ENCODE assay signal across 1 cellular context in the genomic region with DNA sequence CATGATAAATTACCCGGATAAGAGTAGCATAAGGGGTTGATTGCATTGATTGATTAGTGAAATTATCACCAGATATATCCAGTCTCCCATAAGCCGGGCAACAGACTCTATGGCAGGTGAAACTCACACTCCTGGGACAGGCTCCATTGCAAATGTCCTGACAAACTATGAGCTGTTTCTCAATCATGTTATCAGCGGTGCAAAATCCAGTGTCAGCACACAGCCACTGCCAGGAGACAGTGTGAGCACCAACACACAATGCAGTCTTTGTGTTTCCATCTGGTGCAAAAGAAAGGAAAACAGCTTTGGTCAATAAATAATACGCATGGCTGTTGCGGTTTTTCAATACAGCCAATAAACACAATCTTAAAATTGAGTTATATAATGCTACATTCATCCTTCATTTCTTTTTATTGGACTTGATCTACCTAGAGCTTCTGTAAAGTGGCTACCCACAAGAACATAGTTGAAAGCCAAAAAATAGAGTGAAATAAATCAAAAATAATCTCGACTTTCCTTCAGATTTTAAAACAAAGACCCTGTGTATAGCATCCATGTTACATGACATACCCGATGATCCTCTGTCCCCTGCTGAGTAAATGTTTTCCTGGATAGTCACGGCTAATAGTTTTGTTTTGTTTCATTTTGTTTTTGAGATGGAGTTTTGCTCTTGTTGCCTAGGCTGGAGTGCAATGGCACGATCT.
TF ChIP-seq lines count a peak whose summit lies in the region.

No MANE protein-coding gene starts in this region.

TF ChIP-seq in HepG2, 621 proteins besides CTCF, POLR2A, EP300 and RAD21 (continued from another document and continues in another):
- TF ChIP-seq, protein P1, sequence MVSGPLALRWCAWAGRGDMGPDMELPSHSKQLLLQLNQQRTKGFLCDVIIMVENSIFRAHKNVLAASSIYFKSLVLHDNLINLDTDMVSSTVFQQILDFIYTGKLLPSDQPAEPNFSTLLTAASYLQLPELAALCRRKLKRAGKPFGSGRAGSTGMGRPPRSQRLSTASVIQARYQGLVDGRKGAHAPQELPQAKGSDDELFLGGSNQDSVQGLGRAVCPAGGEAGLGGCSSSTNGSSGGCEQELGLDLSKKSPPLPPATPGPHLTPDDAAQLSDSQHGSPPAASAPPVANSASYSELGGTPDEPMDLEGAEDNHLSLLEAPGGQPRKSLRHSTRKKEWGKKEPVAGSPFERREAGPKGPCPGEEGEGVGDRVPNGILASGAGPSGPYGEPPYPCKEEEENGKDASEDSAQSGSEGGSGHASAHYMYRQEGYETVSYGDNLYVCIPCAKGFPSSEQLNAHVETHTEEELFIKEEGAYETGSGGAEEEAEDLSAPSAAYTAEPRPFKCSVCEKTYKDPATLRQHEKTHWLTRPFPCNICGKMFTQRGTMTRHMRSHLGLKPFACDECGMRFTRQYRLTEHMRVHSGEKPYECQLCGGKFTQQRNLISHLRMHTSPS (CRISPR knock-in tag; IDR thresholded peaks at IDR 0.05; ENCODE audit: low read depth) = peak; percentile 65; the same call in 1 of the 2 replicates
- TF ChIP-seq MTF2 (CRISPR knock-in tag; IDR thresholded peaks at IDR 0.05; ENCODE audit: borderline replicate concordance) (0 out of 2 replicates have a peak, but pooled peaks have one; percentile 36), ZNF557 (CRISPR knock-in tag; IDR thresholded peaks at IDR 0.05) (no peak), ZNF607 (CRISPR knock-in tag; IDR thresholded peaks at IDR 0.05; ENCODE audit: borderline replicate concordance) (no peak), NCOA1 (CRISPR knock-in tag; IDR thresholded peaks at IDR 0.05) (0 out of 2 replicates have a peak, but pooled peaks have one; percentile 65), ARNT (IDR thresholded peaks at IDR 0.05) (no peak), AKAP8 (CRISPR knock-in tag; IDR thresholded peaks at IDR 0.05) (no peak), TARDBP (CRISPR knock-in tag; IDR thresholded peaks at IDR 0.05) (peak; percentile 62; the same call in 1 of the 2 replicates), REXO4 (CRISPR knock-in tag; IDR thresholded peaks at IDR 0.05; ENCODE audit: borderline replicate concordance) (no peak), ZNF619 (CRISPR knock-in tag; IDR thresholded peaks at IDR 0.05) (no peak), SMAD3 (CRISPR knock-in tag; IDR thresholded peaks at IDR 0.05) (no peak), HHEX (CRISPR knock-in tag; IDR thresholded peaks at IDR 0.05) (peak; percentile 31; the same call in 1 of the 2 replicates), NFKBIZ (CRISPR knock-in tag; IDR thresholded peaks at IDR 0.05) (0 out of 2 replicates have a peak, but pooled peaks have one; percentile 68), PTBP1 (IDR thresholded peaks at IDR 0.05; ENCODE audit: low read depth, low read length, poor library complexity, severe bottlenecking) (no peak), SYNCRIP (IDR thresholded peaks at IDR 0.05; ENCODE audit: insufficient read depth, low read depth, low read length) (no peak), MEIS1 (CRISPR knock-in tag; IDR thresholded peaks at IDR 0.05; ENCODE audit: borderline replicate concordance) (peak; percentile 77), ZBTB8A (CRISPR knock-in tag; IDR thresholded peaks at IDR 0.05; ENCODE audit: borderline replicate concordance, low read depth) (no peak), THAP11 (CRISPR knock-in tag; IDR thresholded peaks at IDR 0.05) (peak; percentile 79), HMG20A (CRISPR knock-in tag; IDR thresholded peaks at IDR 0.05; ENCODE audit: borderline replicate concordance) (peak; percentile 83), SP5 (CRISPR knock-in tag; IDR thresholded peaks at IDR 0.05; ENCODE audit: borderline replicate concordance, low read depth) (0 out of 2 replicates have a peak, but pooled peaks have one; percentile 20)
- TF ChIP-seq, protein P2, sequence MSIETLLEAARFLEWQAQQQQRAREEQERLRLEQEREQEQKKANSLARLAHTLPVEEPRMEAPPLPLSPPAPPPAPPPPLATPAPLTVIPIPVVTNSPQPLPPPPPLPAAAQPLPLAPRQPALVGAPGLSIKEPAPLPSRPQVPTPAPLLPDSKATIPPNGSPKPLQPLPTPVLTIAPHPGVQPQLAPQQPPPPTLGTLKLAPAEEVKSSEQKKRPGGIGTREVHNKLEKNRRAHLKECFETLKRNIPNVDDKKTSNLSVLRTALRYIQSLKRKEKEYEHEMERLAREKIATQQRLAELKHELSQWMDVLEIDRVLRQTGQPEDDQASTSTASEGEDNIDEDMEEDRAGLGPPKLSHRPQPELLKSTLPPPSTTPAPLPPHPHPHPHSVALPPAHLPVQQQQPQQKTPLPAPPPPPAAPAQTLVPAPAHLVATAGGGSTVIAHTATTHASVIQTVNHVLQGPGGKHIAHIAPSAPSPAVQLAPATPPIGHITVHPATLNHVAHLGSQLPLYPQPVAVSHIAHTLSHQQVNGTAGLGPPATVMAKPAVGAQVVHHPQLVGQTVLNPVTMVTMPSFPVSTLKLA (IDR thresholded peaks at IDR 0.05) = no peak
- TF ChIP-seq, protein P3, sequence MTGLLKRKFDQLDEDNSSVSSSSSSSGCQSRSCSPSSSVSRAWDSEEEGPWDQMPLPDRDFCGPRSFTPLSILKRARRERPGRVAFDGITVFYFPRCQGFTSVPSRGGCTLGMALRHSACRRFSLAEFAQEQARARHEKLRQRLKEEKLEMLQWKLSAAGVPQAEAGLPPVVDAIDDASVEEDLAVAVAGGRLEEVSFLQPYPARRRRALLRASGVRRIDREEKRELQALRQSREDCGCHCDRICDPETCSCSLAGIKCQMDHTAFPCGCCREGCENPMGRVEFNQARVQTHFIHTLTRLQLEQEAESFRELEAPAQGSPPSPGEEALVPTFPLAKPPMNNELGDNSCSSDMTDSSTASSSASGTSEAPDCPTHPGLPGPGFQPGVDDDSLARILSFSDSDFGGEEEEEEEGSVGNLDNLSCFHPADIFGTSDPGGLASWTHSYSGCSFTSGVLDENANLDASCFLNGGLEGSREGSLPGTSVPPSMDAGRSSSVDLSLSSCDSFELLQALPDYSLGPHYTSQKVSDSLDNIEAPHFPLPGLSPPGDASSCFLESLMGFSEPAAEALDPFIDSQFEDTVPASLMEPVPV (CRISPR knock-in tag; IDR thresholded peaks at IDR 0.05) = no peak
- TF ChIP-seq, protein P4, sequence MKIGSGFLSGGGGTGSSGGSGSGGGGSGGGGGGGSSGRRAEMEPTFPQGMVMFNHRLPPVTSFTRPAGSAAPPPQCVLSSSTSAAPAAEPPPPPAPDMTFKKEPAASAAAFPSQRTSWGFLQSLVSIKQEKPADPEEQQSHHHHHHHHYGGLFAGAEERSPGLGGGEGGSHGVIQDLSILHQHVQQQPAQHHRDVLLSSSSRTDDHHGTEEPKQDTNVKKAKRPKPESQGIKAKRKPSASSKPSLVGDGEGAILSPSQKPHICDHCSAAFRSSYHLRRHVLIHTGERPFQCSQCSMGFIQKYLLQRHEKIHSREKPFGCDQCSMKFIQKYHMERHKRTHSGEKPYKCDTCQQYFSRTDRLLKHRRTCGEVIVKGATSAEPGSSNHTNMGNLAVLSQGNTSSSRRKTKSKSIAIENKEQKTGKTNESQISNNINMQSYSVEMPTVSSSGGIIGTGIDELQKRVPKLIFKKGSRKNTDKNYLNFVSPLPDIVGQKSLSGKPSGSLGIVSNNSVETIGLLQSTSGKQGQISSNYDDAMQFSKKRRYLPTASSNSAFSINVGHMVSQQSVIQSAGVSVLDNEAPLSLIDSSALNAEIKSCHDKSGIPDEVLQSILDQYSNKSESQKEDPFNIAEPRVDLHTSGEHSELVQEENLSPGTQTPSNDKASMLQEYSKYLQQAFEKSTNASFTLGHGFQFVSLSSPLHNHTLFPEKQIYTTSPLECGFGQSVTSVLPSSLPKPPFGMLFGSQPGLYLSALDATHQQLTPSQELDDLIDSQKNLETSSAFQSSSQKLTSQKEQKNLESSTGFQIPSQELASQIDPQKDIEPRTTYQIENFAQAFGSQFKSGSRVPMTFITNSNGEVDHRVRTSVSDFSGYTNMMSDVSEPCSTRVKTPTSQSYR (CRISPR knock-in tag; IDR thresholded peaks at IDR 0.05; ENCODE audit: borderline replicate concordance) = no peak; the same call in 1 of the 2 replicates
- TF ChIP-seq, protein P5, sequence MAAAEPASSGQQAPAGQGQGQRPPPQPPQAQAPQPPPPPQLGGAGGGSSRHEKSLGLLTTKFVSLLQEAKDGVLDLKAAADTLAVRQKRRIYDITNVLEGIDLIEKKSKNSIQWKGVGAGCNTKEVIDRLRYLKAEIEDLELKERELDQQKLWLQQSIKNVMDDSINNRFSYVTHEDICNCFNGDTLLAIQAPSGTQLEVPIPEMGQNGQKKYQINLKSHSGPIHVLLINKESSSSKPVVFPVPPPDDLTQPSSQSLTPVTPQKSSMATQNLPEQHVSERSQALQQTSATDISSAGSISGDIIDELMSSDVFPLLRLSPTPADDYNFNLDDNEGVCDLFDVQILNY (CRISPR knock-in tag; conservative IDR thresholded peaks at IDR 0.05) = no peak
- TF ChIP-seq, protein P6, sequence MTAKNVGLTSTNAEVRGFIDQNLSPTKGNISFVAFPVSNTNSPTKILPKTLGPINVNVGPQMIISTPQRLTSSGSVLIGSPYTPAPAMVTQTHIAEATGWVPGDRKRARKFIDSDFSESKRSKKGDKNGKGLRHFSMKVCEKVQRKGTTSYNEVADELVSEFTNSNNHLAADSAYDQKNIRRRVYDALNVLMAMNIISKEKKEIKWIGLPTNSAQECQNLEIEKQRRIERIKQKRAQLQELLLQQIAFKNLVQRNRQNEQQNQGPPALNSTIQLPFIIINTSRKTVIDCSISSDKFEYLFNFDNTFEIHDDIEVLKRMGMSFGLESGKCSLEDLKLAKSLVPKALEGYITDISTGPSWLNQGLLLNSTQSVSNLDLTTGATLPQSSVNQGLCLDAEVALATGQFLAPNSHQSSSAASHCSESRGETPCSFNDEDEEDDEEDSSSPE (CRISPR knock-in tag; IDR thresholded peaks at IDR 0.05) = no peak; the same call in 1 of the 2 replicates
- TF ChIP-seq, protein P7, sequence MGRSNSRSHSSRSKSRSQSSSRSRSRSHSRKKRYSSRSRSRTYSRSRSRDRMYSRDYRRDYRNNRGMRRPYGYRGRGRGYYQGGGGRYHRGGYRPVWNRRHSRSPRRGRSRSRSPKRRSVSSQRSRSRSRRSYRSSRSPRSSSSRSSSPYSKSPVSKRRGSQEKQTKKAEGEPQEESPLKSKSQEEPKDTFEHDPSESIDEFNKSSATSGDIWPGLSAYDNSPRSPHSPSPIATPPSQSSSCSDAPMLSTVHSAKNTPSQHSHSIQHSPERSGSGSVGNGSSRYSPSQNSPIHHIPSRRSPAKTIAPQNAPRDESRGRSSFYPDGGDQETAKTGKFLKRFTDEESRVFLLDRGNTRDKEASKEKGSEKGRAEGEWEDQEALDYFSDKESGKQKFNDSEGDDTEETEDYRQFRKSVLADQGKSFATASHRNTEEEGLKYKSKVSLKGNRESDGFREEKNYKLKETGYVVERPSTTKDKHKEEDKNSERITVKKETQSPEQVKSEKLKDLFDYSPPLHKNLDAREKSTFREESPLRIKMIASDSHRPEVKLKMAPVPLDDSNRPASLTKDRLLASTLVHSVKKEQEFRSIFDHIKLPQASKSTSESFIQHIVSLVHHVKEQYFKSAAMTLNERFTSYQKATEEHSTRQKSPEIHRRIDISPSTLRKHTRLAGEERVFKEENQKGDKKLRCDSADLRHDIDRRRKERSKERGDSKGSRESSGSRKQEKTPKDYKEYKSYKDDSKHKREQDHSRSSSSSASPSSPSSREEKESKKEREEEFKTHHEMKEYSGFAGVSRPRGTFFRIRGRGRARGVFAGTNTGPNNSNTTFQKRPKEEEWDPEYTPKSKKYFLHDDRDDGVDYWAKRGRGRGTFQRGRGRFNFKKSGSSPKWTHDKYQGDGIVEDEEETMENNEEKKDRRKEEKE (IDR thresholded peaks at IDR 0.05) = no peak
- TF ChIP-seq, protein P8, sequence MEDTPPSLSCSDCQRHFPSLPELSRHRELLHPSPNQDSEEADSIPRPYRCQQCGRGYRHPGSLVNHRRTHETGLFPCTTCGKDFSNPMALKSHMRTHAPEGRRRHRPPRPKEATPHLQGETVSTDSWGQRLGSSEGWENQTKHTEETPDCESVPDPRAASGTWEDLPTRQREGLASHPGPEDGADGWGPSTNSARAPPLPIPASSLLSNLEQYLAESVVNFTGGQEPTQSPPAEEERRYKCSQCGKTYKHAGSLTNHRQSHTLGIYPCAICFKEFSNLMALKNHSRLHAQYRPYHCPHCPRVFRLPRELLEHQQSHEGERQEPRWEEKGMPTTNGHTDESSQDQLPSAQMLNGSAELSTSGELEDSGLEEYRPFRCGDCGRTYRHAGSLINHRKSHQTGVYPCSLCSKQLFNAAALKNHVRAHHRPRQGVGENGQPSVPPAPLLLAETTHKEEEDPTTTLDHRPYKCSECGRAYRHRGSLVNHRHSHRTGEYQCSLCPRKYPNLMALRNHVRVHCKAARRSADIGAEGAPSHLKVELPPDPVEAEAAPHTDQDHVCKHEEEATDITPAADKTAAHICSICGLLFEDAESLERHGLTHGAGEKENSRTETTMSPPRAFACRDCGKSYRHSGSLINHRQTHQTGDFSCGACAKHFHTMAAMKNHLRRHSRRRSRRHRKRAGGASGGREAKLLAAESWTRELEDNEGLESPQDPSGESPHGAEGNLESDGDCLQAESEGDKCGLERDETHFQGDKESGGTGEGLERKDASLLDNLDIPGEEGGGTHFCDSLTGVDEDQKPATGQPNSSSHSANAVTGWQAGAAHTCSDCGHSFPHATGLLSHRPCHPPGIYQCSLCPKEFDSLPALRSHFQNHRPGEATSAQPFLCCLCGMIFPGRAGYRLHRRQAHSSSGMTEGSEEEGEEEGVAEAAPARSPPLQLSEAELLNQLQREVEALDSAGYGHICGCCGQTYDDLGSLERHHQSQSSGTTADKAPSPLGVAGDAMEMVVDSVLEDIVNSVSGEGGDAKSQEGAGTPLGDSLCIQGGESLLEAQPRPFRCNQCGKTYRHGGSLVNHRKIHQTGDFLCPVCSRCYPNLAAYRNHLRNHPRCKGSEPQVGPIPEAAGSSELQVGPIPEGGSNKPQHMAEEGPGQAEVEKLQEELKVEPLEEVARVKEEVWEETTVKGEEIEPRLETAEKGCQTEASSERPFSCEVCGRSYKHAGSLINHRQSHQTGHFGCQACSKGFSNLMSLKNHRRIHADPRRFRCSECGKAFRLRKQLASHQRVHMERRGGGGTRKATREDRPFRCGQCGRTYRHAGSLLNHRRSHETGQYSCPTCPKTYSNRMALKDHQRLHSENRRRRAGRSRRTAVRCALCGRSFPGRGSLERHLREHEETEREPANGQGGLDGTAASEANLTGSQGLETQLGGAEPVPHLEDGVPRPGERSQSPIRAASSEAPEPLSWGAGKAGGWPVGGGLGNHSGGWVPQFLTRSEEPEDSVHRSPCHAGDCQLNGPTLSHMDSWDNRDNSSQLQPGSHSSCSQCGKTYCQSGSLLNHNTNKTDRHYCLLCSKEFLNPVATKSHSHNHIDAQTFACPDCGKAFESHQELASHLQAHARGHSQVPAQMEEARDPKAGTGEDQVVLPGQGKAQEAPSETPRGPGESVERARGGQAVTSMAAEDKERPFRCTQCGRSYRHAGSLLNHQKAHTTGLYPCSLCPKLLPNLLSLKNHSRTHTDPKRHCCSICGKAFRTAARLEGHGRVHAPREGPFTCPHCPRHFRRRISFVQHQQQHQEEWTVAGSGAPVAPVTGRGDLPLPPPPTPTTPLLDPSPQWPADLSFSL (CRISPR knock-in tag; IDR thresholded peaks at IDR 0.05) = peak; percentile 96
- TF ChIP-seq, protein P9, sequence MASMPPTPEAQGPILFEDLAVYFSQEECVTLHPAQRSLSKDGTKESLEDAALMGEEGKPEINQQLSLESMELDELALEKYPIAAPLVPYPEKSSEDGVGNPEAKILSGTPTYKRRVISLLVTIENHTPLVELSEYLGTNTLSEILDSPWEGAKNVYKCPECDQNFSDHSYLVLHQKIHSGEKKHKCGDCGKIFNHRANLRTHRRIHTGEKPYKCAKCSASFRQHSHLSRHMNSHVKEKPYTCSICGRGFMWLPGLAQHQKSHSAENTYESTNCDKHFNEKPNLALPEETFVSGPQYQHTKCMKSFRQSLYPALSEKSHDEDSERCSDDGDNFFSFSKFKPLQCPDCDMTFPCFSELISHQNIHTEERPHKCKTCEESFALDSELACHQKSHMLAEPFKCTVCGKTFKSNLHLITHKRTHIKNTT (CRISPR knock-in tag; IDR thresholded peaks at IDR 0.05) = no peak
